Comparison of ENCODE assay signal across 8 cellular contexts in genomic region chr15:90184786-90185704, GRCh38. TPM values are rescaled to one million over a fixed set of nuclear protein-coding genes. Genes with fewer than 3 reads are reported as not detected.
DNase-seq lines count a peak whose midpoint lies in the region; ATAC-seq and TF ChIP-seq lines count a peak whose summit lies in the region.

No MANE protein-coding gene starts in this region.

- H3K36me3 ChIP-seq in PC-3 (ENCODE audit: low read depth, low read length) = no peaks in the 10 kb centered on the region

- POLR2A ChIA-PET in PC-3 (lab: Charles Lee; ENCODE audit: unreplicated experiment) = no interaction called here

- BruUV-seq in PC-3 (replicated peaks; lab: Mats Ljungman, UMichigan) = TSS peak; percentile 51

- H3K4me1 ChIP-seq in PC-3 (ENCODE audit: insufficient read depth, low read length) = peaks cover 19% of the 10 kb centered on the region

- ATAC-seq in GM19452 (IDR thresholded peaks at IDR 0.05; ENCODE audit: unreplicated experiment) (peak; percentile 82), HG03565 (IDR thresholded peaks at IDR 0.05; ENCODE audit: unreplicated experiment) (peak; percentile 55), PC-3 (peak; percentile 69)

- CTCF ChIA-PET in PC-3 (lab: Charles Lee) = interaction anchor here (0.5 to 0.6 kb wide), 2 partner anchors 7 to 30 kb away, joined by 4 to 5 read pairs; no protein-coding TSS in a partner anchor

- in situ Hi-C loops in Caki2 (cut with HindIII; ENCODE audit: low pct_unique_long_range_greater_than_20kb, low sequenced_read_pairs) = no loop called here

- H3K27ac Mint-ChIP-seq in activated T-helper 1 cell treated with anti-CD3 and anti-CD28 coated beads, Interleukin-12 subunit alpha, Interleukin-12 subunit beta, Interleukin-2, Interleukin-4 antibody, amounts not matched to agents 30 ng/mL and 10 ng/mL and 1 ng/mL, durations not matched to agents 14 hours and 24 hours and 36 hours = peak overlapping the region; percentile 75
- H3K27ac Mint-ChIP-seq in nephron (peak overlapping the region; percentile 84 to 89 (median 87)), type B pancreatic cell (peak overlapping the region; percentile 45)

- H3K4me1 Mint-ChIP-seq in activated T-helper 1 cell treated with anti-CD3 and anti-CD28 coated beads, Interleukin-12 subunit alpha, Interleukin-12 subunit beta, Interleukin-2, Interleukin-4 antibody, amounts not matched to agents 30 ng/mL and 10 ng/mL and 1 ng/mL, durations not matched to agents 14 hours and 24 hours and 36 hours (ENCODE audit: low read depth) = peaks cover 31% of the 10 kb centered on the region
- H3K4me1 Mint-ChIP-seq in nephron (peaks cover 29% of the 10 kb centered on the region), type B pancreatic cell (ENCODE audit: unreplicated experiment) (peaks cover 29% of the 10 kb centered on the region)

- H4K20me1 ChIP-seq in PC-3 (ENCODE audit: low read length) = no peaks in the 10 kb centered on the region

- TF ChIP-seq CTCF in PC-3 (conservative IDR thresholded peaks at IDR 0.05; ENCODE audit: low read depth, low read length) (no peak), fibroblast of the aortic adventitia (IDR thresholded peaks at IDR 0.05; ENCODE audit: insufficient read depth, low read length) (no peak), nephron (IDR thresholded peaks at IDR 0.05; ENCODE audit: unreplicated experiment in 3 of 3) (no peak), type B pancreatic cell (conservative IDR thresholded peaks at IDR 0.05) (no peak)

- H3K27ac ChIP-seq in PC-3 (ENCODE audit: low read length) = peak overlapping the region; percentile 95

- DNase-seq in Caki2 (ENCODE audit: low read depth) (peak; percentile 87), PC-3 (peak; percentile 65), fibroblast of the aortic adventitia (ENCODE audit: low read depth) (no peak), type B pancreatic cell (ENCODE audit: extremely low spot score, unreplicated experiment) (peak; percentile 78)
- peak; percentile 49 for DNase-seq in activated T-helper 1 cell treated with anti-CD3 and anti-CD28 coated beads, Interleukin-12 subunit alpha, Interleukin-12 subunit beta, Interleukin-2, Interleukin-4 antibody, amounts not matched to agents 30 ng/mL and 10 ng/mL and 1 ng/mL, durations not matched to agents 14 hours and 24 hours and 36 hours (ENCODE audit: low spot score)

- H3K79me2 ChIP-seq in PC-3 (ENCODE audit: low read length) = peaks cover 14% of the 10 kb centered on the region

- peak overlapping the region; percentile 82 for H3K9ac ChIP-seq in PC-3 (ENCODE audit: low read length)

- H3K9me3 ChIP-seq in PC-3 (ENCODE audit: low read length) = no peaks in the 10 kb centered on the region

- peak overlapping the region; percentile 87 for H3K4me3 Mint-ChIP-seq in activated T-helper 1 cell treated with anti-CD3 and anti-CD28 coated beads, Interleukin-12 subunit alpha, Interleukin-12 subunit beta, Interleukin-2, Interleukin-4 antibody, amounts not matched to agents 30 ng/mL and 10 ng/mL and 1 ng/mL, durations not matched to agents 14 hours and 24 hours and 36 hours
- H3K4me3 Mint-ChIP-seq in nephron (peak overlapping the region; percentile 76 to 79 (median 77)), type B pancreatic cell (peak overlapping the region; percentile 88)

- H2AFZ ChIP-seq in PC-3 (ENCODE audit: low read length) = peak overlapping the region; percentile 82

- no peaks in the 10 kb centered on the region for H3K9me3 Mint-ChIP-seq in activated T-helper 1 cell treated with anti-CD3 and anti-CD28 coated beads, Interleukin-12 subunit alpha, Interleukin-12 subunit beta, Interleukin-2, Interleukin-4 antibody, amounts not matched to agents 30 ng/mL and 10 ng/mL and 1 ng/mL, durations not matched to agents 14 hours and 24 hours and 36 hours
- H3K9me3 Mint-ChIP-seq in nephron = no peaks in the 10 kb centered on the region
- no peaks in the 10 kb centered on the region for H3K9me3 Mint-ChIP-seq in type B pancreatic cell

- peaks cover 4% of the 10 kb centered on the region for H3K36me3 Mint-ChIP-seq in activated T-helper 1 cell treated with anti-CD3 and anti-CD28 coated beads, Interleukin-12 subunit alpha, Interleukin-12 subunit beta, Interleukin-2, Interleukin-4 antibody, amounts not matched to agents 30 ng/mL and 10 ng/mL and 1 ng/mL, durations not matched to agents 14 hours and 24 hours and 36 hours (ENCODE audit: low read depth)
- no peaks in the 10 kb centered on the region for H3K36me3 Mint-ChIP-seq in nephron (ENCODE audit: low read depth)
- no peaks in the 10 kb centered on the region for H3K36me3 Mint-ChIP-seq in type B pancreatic cell

- H3K4me3 ChIP-seq in PC-3 (ENCODE audit: low read length) (peak overlapping the region; percentile 83), fibroblast of the aortic adventitia (ENCODE audit: low read depth, low read length) (peak overlapping the region; percentile 72)

- peak overlapping the region; percentile 88 for H3K4me2 ChIP-seq in PC-3 (ENCODE audit: low read length)

- no peaks in the 10 kb centered on the region for H3K9me2 ChIP-seq in PC-3 (replicated peaks; ENCODE audit: low read length)

- H3K27me3 ChIP-seq in PC-3 (ENCODE audit: low read length) = no peaks in the 10 kb centered on the region

- intact Hi-C loops in PC-3 (cut with micrococcal nuclease) = loop anchor here (1.0 to 2.0 kb wide), 2 partner anchors 16 to 19 kb away; partner anchors contain the start of gene SEMA4B
- intact Hi-C loops in activated T-helper 1 cell treated with anti-CD3 and anti-CD28 coated beads, Interleukin-12 subunit alpha, Interleukin-12 subunit beta, Interleukin-2, Interleukin-4 antibody, amounts not matched to agents 30 ng/mL and 10 ng/mL and 1 ng/mL, durations not matched to agents 14 hours and 24 hours and 36 hours (cut with micrococcal nuclease) = loop anchor here (1.0 to 5.0 kb wide), 5 partner anchors 8 to 82 kb away; partner anchors contain the start of genes GDPGP1, NGRN and SEMA4B

- H3F3A ChIP-seq in PC-3 (ENCODE audit: low read length, unreplicated experiment) = no peaks in the 10 kb centered on the region

- H3K27me3 Mint-ChIP-seq in activated T-helper 1 cell treated with anti-CD3 and anti-CD28 coated beads, Interleukin-12 subunit alpha, Interleukin-12 subunit beta, Interleukin-2, Interleukin-4 antibody, amounts not matched to agents 30 ng/mL and 10 ng/mL and 1 ng/mL, durations not matched to agents 14 hours and 24 hours and 36 hours (ENCODE audit: insufficient read depth) = peaks cover 5% of the 10 kb centered on the region
- H3K27me3 Mint-ChIP-seq in nephron (ENCODE audit: low read depth) (no peaks in the 10 kb centered on the region), type B pancreatic cell (no peaks in the 10 kb centered on the region)

RNA-seq across cellular contexts. Expression of gene SEMA4B, which starts 16.1 kb away (rescaled TPM):
- total RNA-seq in Caki2 (2014; rRNA removed; shearing (Covaris generic); ENCODE audit: low replicate concordance) = 37.6 and 39.9 TPM in 2 replicates
- total RNA-seq in PC-3 (2014; rRNA removed) = 114 and 175 TPM in 2 replicates
- 17.5 and 18.8 TPM in 2 replicates for total RNA-seq in activated T-helper 1 cell treated with anti-CD3 and anti-CD28 coated beads, Interleukin-12 subunit alpha, Interleukin-12 subunit beta, Interleukin-2, Interleukin-4 antibody, amounts not matched to agents 30 ng/mL and 10 ng/mL and 1 ng/mL, durations not matched to agents 14 hours and 24 hours and 36 hours
- 9.2 and 14.5 TPM in 2 replicates for total RNA-seq in fibroblast of the aortic adventitia (ENCODE audit: low replicate concordance)
- 28.0 and 28.9 TPM in 2 replicates for total RNA-seq in type B pancreatic cell (ENCODE audit: low replicate concordance)

RNA-seq across cellular contexts. Expression of gene CIB1, which starts 48.7 kb away (rescaled TPM):
- total RNA-seq in Caki2 (2014; rRNA removed; shearing (Covaris generic); ENCODE audit: low replicate concordance) = 310 and 334 TPM in 2 replicates
- total RNA-seq in PC-3 (2014; rRNA removed) (83.7 and 85.8 TPM in 2 replicates), fibroblast of the aortic adventitia (ENCODE audit: low replicate concordance) (12.8 and 32.3 TPM in 2 replicates), type B pancreatic cell (ENCODE audit: low replicate concordance) (31.6 and 36.8 TPM in 2 replicates)
- 144 and 145 TPM in 2 replicates for total RNA-seq in activated T-helper 1 cell treated with anti-CD3 and anti-CD28 coated beads, Interleukin-12 subunit alpha, Interleukin-12 subunit beta, Interleukin-2, Interleukin-4 antibody, amounts not matched to agents 30 ng/mL and 10 ng/mL and 1 ng/mL, durations not matched to agents 14 hours and 24 hours and 36 hours

RNA-seq across cellular contexts. Expression of gene GDPGP1, which starts 49.0 kb away (rescaled TPM):
- total RNA-seq in Caki2 (2014; rRNA removed; shearing (Covaris generic); ENCODE audit: low replicate concordance) = 3.0 and 13.2 TPM in 2 replicates
- total RNA-seq in PC-3 (2014; rRNA removed) (6.6 and 11.0 TPM in 2 replicates), fibroblast of the aortic adventitia (ENCODE audit: low replicate concordance) (8.7 and 9.6 TPM in 2 replicates), type B pancreatic cell (ENCODE audit: low replicate concordance) (6.1 and 9.6 TPM in 2 replicates)
- total RNA-seq in activated T-helper 1 cell treated with anti-CD3 and anti-CD28 coated beads, Interleukin-12 subunit alpha, Interleukin-12 subunit beta, Interleukin-2, Interleukin-4 antibody, amounts not matched to agents 30 ng/mL and 10 ng/mL and 1 ng/mL, durations not matched to agents 14 hours and 24 hours and 36 hours = 12.7 and 15.5 TPM in 2 replicates
